In the genomic region with DNA sequence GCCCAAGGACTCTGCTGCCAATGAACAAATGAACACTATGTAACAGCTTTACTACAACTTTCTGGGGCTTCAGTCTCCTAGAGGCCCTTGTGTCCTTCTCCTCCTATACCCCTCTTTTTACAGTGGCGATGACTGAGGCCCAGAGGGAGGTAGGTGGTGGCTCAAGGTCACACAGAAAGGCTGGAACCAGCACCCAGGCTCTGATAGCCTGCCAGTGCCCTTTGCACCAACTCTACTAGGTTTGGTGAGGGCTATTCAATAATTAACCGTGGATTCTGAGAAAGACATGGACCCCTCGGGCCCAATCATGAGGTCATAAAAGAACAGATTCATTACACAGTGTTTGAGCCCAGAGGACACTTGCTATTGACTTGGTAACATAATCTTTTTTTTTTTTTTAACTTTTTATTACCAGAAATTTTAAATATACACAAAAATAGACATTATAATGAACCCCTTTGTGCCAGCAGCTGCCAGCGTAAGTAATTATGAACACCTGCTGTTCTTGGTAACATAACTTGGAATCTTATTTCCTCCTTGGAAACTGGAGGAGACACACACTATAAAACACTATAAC, we compare ENCODE assay signal across 29 cellular contexts. TPM values are rescaled to one million over a fixed set of nuclear protein-coding genes. Genes with fewer than 3 reads are reported as not detected.
DNase-seq lines count a peak whose midpoint lies in the region; ATAC-seq and TF ChIP-seq lines count a peak whose summit lies in the region.
"Had no signal": no experiment of that assay in that cellular context is flagged by ENCODE, and none has a peak within 500 bp of the region (broad histone marks: within the 10 kb centered on the region; RNA-seq: fewer than 3 reads in every experiment).

No MANE protein-coding gene starts in this region.

- peak; percentile 36 for DNase-seq in DMS 273 (lab: John Stamatoyannopoulos, UW; ENCODE audit: unreplicated experiment)
- DNase-seq in DMS 273 treated with DMSO at 0.1 percent for 48 hours (lab: John Stamatoyannopoulos, UW): no peak
- no peak for DNase-seq in esophagus muscularis mucosa (ENCODE audit: extremely low spot score)
- DNase-seq in thoracic aorta (ENCODE audit: low spot score): no peak
- DNase-seq in posterior vena cava (ENCODE audit: low spot score): no peak
- DNase-seq in colonic mucosa: no peak
- DNase-seq in progenitor cell of endocrine pancreas (ENCODE audit: low spot score, unreplicated experiment): no peak
- DNase-seq: activated CD4-positive, alpha-beta T cell treated with anti-CD3 and anti-CD28 coated beads for 1 hour; activated CD8-positive, alpha-beta T cell treated with anti-CD3 and anti-CD28 coated beads for 36 hours; activated T-cell treated with anti-CD3 and anti-CD28 coated beads for 4 hours; brain microvascular endothelial cell; CD4-positive, CD25-positive, alpha-beta regulatory T cell; effector CD8-positive, alpha-beta T cell; esophagus squamous epithelium; H9; islet precursor cell; Karpas-422; NCI-H187 treated with DMSO at 0.1 percent for 48 hours; NCI-H510A; nucleus accumbens; stimulated activated CD4-positive, alpha-beta T cell treated with anti-CD3 and anti-CD28 coated beads, Interleukin-15, amount 100 ng/mL, for 24 hours had no signal

- TF ChIP-seq POLR2A in esophagus muscularis mucosa (IDR thresholded peaks at IDR 0.05; ENCODE audit: low read depth): no peak

- TF ChIP-seq CTCF in esophagus muscularis mucosa (IDR thresholded peaks at IDR 0.05) (no peak), thoracic aorta (IDR thresholded peaks at IDR 0.05) (no peak), colonic mucosa (IDR thresholded peaks at IDR 0.05) (no peak), progenitor cell of endocrine pancreas (IDR thresholded peaks at IDR 0.05; ENCODE audit: unreplicated experiment) (no peak)

- H3K4me1 Mint-ChIP-seq in progenitor cell of endocrine pancreas (ENCODE audit: low read depth): peaks cover 25% of the 10 kb centered on the region
- H3K4me1 Mint-ChIP-seq: CD4-positive, CD25-positive, alpha-beta regulatory T cell had no signal

- peaks cover 1% of the 10 kb centered on the region for H3K36me3 Mint-ChIP-seq in progenitor cell of endocrine pancreas (ENCODE audit: insufficient read depth)
- H3K36me3 Mint-ChIP-seq: CD4-positive, CD25-positive, alpha-beta regulatory T cell had no signal

- no peak for ATAC-seq in thoracic aorta (ENCODE audit: insufficient number of reproducible peaks, low FRiP score, low read depth)
- ATAC-seq: activated CD8-positive, alpha-beta T cell treated with anti-CD3 and anti-CD28 coated beads for 36 hours had no signal

- H3K4me3 ChIP-seq in esophagus muscularis mucosa: no peak overlapping the region
- H3K4me3 ChIP-seq in mucosa of rectum (ENCODE audit: low read length in 2 of 2): no peak overlapping the region
- no peak overlapping the region for H3K4me3 ChIP-seq in thoracic aorta
- H3K4me3 ChIP-seq in colonic mucosa: no peak overlapping the region
- H3K4me3 ChIP-seq: esophagus squamous epithelium, lung, SK-N-MC, tibial nerve had no signal

- H3K9ac ChIP-seq in mucosa of rectum (ENCODE audit: low read depth in 1 of 2, low read length in 2 of 2): no peak overlapping the region
- H3K9ac ChIP-seq in colonic mucosa (ENCODE audit: low read depth in 2 of 2, low read length in 2 of 2): no peak overlapping the region

- H3K27me3 ChIP-seq in esophagus muscularis mucosa (no peaks in the 10 kb centered on the region), mucosa of rectum (ENCODE audit: control insufficient read depth in 2 of 2, insufficient read depth in 2 of 2, low read length in 2 of 2) (no peaks in the 10 kb centered on the region), thoracic aorta (replicated peaks; ENCODE audit: insufficient read depth) (no peaks in the 10 kb centered on the region), colonic mucosa (no peaks in the 10 kb centered on the region)
- H3K27me3 ChIP-seq: brain microvascular endothelial cell, esophagus squamous epithelium, tibial nerve had no signal

- intact Hi-C loops in esophagus muscularis mucosa (cut with DNase I) (no loop called here), posterior vena cava (cut with DNase I) (loop anchor here in 1 of 2 donors (10.0 kb wide), 1 partner anchor 432 kb away; no protein-coding TSS in a partner anchor), colonic mucosa (cut with DNase I) (no loop called here)

- WGBS in esophagus muscularis mucosa: 86% methylated on average over 4 of the region's 4 CpGs

- peaks cover 5% of the 10 kb centered on the region for H3K9me3 Mint-ChIP-seq in progenitor cell of endocrine pancreas (ENCODE audit: low read depth)

- H3K9me3 ChIP-seq in esophagus muscularis mucosa (peaks cover 0 to 8% (median 3%) of the 10 kb centered on the region in 4 donors), mucosa of rectum (ENCODE audit: control insufficient read depth in 2 of 2, low read length in 2 of 2) (peaks cover 0 to 3% of the 10 kb centered on the region in 2 donors), thoracic aorta (no peaks in the 10 kb centered on the region), colonic mucosa (no peaks in the 10 kb centered on the region)

- TF ChIP-seq EP300 in esophagus muscularis mucosa (IDR thresholded peaks at IDR 0.05): no peak

- no peak overlapping the region for H3K27ac Mint-ChIP-seq in progenitor cell of endocrine pancreas
- H3K27ac Mint-ChIP-seq: activated CD8-positive, alpha-beta T cell treated with anti-CD3 and anti-CD28 coated beads for 36 hours; CD4-positive, CD25-positive, alpha-beta regulatory T cell; H9; stimulated activated naive CD8-positive, alpha-beta T cell treated with anti-CD3 and anti-CD28 coated beads, Interleukin-15, Interleukin-2, amounts not matched to agents 100 ng/mL and 50 ng/mL, for 24 hours; T-helper 1 cell treated with Interleukin-12 subunit alpha and Interleukin-12 subunit beta and Interleukin-4 antibody, amounts not matched to agents 30 μg/mL and 1 μg/mL, for 36 hours had no signal

- no peak overlapping the region for H3K4me3 Mint-ChIP-seq in progenitor cell of endocrine pancreas (ENCODE audit: low read depth)
- H3K4me3 Mint-ChIP-seq: activated CD8-positive, alpha-beta T cell treated with anti-CD3 and anti-CD28 coated beads for 36 hours; CD4-positive, CD25-positive, alpha-beta regulatory T cell; H9; stimulated activated naive CD8-positive, alpha-beta T cell treated with anti-CD3 and anti-CD28 coated beads, Interleukin-15, Interleukin-2, amounts not matched to agents 100 ng/mL and 50 ng/mL, for 24 hours; T-helper 1 cell treated with Interleukin-12 subunit alpha and Interleukin-12 subunit beta and Interleukin-4 antibody, amounts not matched to agents 30 μg/mL and 1 μg/mL, for 36 hours had no signal

- no peaks in the 10 kb centered on the region for H3K27me3 Mint-ChIP-seq in progenitor cell of endocrine pancreas

- H3K27ac ChIP-seq in esophagus muscularis mucosa (replicated peaks in 1 of 4): peak overlapping the region; percentile 89 to 96 (median 90)
- peak overlapping the region; percentile 45 to 50 for H3K27ac ChIP-seq in mucosa of rectum (ENCODE audit: low read depth in 2 of 2, low read length in 2 of 2)
- H3K27ac ChIP-seq in thoracic aorta: peak overlapping the region; percentile 99 to 100
- H3K27ac ChIP-seq in colonic mucosa: no peak overlapping the region
- H3K27ac ChIP-seq: 22Rv1, brain microvascular endothelial cell, SK-N-MC, tibial nerve had no signal

- H3K4me1 ChIP-seq in esophagus muscularis mucosa (peaks cover 0 to 92% (median 75%) of the 10 kb centered on the region in 4 donors), mucosa of rectum (ENCODE audit: control insufficient read depth in 2 of 2, insufficient read depth in 2 of 2, low read length in 2 of 2) (peaks cover 4 to 14% of the 10 kb centered on the region in 2 donors), thoracic aorta (ENCODE audit: control insufficient read depth in 1 of 2, low read depth in 2 of 2) (peaks cover 23 to 78% of the 10 kb centered on the region in 2 donors), colonic mucosa (no peaks in the 10 kb centered on the region)

- no peaks in the 10 kb centered on the region for H3K36me3 ChIP-seq in esophagus muscularis mucosa
- no peaks in the 10 kb centered on the region for H3K36me3 ChIP-seq in mucosa of rectum (ENCODE audit: control insufficient read depth in 2 of 2, insufficient read depth in 2 of 2, low read length in 2 of 2)
- H3K36me3 ChIP-seq in thoracic aorta: no peaks in the 10 kb centered on the region
- no peaks in the 10 kb centered on the region for H3K36me3 ChIP-seq in colonic mucosa
- H3K36me3 ChIP-seq: brain microvascular endothelial cell, esophagus squamous epithelium, tibial nerve had no signal

RNA-seq across cellular contexts. Expression of a gene that starts 6.1 kb away (rescaled TPM):
- total RNA-seq in esophagus muscularis mucosa: 100 to 1,000 TPM; 253 to 364 (median 272) TPM
- 100 to 1,000 TPM; 195 to 229 TPM for total RNA-seq in thoracic aorta
- total RNA-seq in posterior vena cava: 100 to 1,000 TPM; 200 to 217 TPM
- 10 to 100 TPM; 58.7 to 89.9 TPM for total RNA-seq in colonic mucosa
- total RNA-seq in progenitor cell of endocrine pancreas: 31.9 and 32.1 TPM in 2 replicates

RNA-seq across cellular contexts. Expression of a gene that starts 37.8 kb away (rescaled TPM):
- total RNA-seq in esophagus muscularis mucosa (1 to 10 TPM in 2 of 4 donors, under 1 TPM in 2; 0.78 to 3.7 (median 1.5) TPM), thoracic aorta (10 to 100 TPM; 16.6 to 34.0 TPM), posterior vena cava (1 to 10 TPM; 2.7 to 5.5 TPM), colonic mucosa (1 to 10 TPM in 1 of 2 donors, under 1 TPM in 1; 0.82 to 1.3 TPM), progenitor cell of endocrine pancreas (4.7 and 5.1 TPM in 2 replicates)
- total RNA-seq: activated CD8-positive, alpha-beta T cell treated with anti-CD3 and anti-CD28 coated beads for 36 hours; CD4-positive, CD25-positive, alpha-beta regulatory T cell; esophagus squamous epithelium; RPMI7951 had no signal
